Comparison of ENCODE assay signal across 9 cellular contexts in genomic region chr6:151509048-151509447, GRCh38. TPM values are rescaled to one million over a fixed set of nuclear protein-coding genes. Genes with fewer than 3 reads are reported as not detected.
"Had no signal": no experiment of that assay in that cellular context is flagged by ENCODE, and none has a peak within 500 bp of the region (broad histone marks: within the 10 kb centered on the region; RNA-seq: fewer than 3 reads in every experiment).

No MANE protein-coding gene starts in this region.

- H3K9ac ChIP-seq: KMS-11 had no signal

- H3K4me2 ChIP-seq: KMS-11 had no signal

- DNase-seq: IMR-90, KBM-7, KG1 had no signal

- H3K27ac ChIP-seq: HL-60, KMS-11 had no signal

- FAIRE-seq: HepG2, HTR-8/SVneo had no signal

- ATAC-seq: HepG2 had no signal

RNA-seq across cellular contexts. Expression of gene CCDC170, which starts 15.2 kb away (rescaled TPM):
- total RNA-seq: HT1080 had no signal
- polyA plus RNA-seq: IgD-negative memory B cell had no signal
